ENCODE assay signal across 1 cellular context in the genomic region with DNA sequence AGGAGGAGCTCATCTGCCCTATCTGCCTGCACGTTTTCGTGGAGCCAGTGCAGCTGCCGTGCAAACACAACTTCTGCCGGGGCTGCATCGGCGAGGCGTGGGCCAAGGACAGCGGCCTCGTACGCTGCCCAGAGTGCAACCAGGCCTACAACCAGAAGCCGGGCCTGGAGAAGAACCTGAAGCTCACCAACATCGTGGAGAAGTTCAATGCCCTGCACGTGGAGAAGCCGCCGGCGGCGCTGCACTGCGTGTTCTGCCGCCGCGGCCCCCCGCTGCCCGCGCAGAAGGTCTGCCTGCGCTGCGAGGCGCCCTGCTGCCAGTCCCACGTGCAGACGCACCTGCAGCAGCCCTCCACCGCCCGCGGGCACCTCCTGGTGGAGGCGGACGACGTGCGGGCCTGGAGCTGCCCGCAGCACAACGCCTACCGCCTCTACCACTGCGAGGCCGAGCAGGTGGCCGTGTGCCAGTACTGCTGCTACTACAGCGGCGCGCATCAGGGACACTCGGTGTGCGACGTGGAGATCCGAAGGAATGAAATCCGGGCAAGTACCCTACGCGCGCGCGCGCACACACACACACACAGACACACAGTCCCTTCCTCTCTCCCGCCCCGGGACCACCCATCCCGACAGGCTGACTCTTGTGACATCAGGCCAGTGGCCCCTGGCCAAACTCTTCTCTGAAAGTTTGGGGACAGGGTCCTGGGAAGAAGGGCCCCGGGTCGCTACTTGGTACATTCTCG.
TF ChIP-seq lines count a peak whose summit lies in the region.

No MANE protein-coding gene starts in this region.

TF ChIP-seq in H1, 55 proteins besides CTCF, POLR2A, EP300 and RAD21 (continued from another document):
- TF ChIP-seq, protein P1, sequence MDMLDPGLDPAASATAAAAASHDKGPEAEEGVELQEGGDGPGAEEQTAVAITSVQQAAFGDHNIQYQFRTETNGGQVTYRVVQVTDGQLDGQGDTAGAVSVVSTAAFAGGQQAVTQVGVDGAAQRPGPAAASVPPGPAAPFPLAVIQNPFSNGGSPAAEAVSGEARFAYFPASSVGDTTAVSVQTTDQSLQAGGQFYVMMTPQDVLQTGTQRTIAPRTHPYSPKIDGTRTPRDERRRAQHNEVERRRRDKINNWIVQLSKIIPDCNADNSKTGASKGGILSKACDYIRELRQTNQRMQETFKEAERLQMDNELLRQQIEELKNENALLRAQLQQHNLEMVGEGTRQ (IDR thresholded peaks at IDR 0.05; ENCODE audit: low read length), result peak; percentile 47; the same call in 1 of the 2 replicates
- TF ChIP-seq YY1 (IDR thresholded peaks at IDR 0.05; ENCODE audit: low read depth, low read length) (no peak), CREB1 (IDR thresholded peaks at IDR 0.05) (peak; percentile 78), GTF2F1 (IDR thresholded peaks at IDR 0.05; ENCODE audit: borderline replicate concordance, low read depth, low read length) (no peak; the same call in 1 of the 2 replicates), MAFK (IDR thresholded peaks at IDR 0.05; ENCODE audit: low read depth, low read length) (no peak), RBBP5 (IDR thresholded peaks at IDR 0.05; ENCODE audit: borderline replicate concordance, low read depth, low read length) (peak; percentile 38; the same call in 1 of the 2 replicates), HDAC2 (IDR thresholded peaks at IDR 0.05; ENCODE audit: borderline replicate concordance in 1 of 2, low read depth in 2 of 2, low read length in 2 of 2) (peak in 1 of 2 experiments; percentile 91; a peak in 1 of 4 replicates), SIN3A (conservative IDR thresholded peaks at IDR 0.05 in 1 of 2, IDR thresholded peaks at IDR 0.05 in 1 of 2; ENCODE audit: low read depth in 1 of 2, low read length in 2 of 2) (peak; percentile 14 to 84; a peak in 3 of 4 replicates), KDM4A (IDR thresholded peaks at IDR 0.05; ENCODE audit: low read depth, low read length, severe bottlenecking) (peak; percentile 77), TCF12 (IDR thresholded peaks at IDR 0.05; ENCODE audit: low read depth, low read length) (peak; percentile 86; the same call in 1 of the 2 replicates), BRCA1 (IDR thresholded peaks at IDR 0.05; ENCODE audit: low read depth, low read length) (no peak), ASH2L (IDR thresholded peaks at IDR 0.05; ENCODE audit: low read length) (peak; percentile 27), EGR1 (IDR thresholded peaks at IDR 0.05; ENCODE audit: borderline replicate concordance, low read depth, low read length) (0 out of 2 replicates have a peak, but pooled peaks have one; percentile 16), TAF7 (optimal IDR thresholded peaks at IDR 0.05; ENCODE audit: borderline replicate concordance, low read depth, low read length) (no peak), RNF2 (IDR thresholded peaks at IDR 0.05; ENCODE audit: borderline replicate concordance, low read depth, low read length, missing control alignments, poor library complexity, severe bottlenecking) (peak; percentile 55), BACH1 (IDR thresholded peaks at IDR 0.05; ENCODE audit: low read length) (peak; percentile 4; the same call in 1 of the 2 replicates)
- TF ChIP-seq, protein P2, sequence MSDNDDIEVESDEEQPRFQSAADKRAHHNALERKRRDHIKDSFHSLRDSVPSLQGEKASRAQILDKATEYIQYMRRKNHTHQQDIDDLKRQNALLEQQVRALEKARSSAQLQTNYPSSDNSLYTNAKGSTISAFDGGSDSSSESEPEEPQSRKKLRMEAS (IDR thresholded peaks at IDR 0.05), result peak; percentile 99
